8 cellular contexts compared by ENCODE assay signal in the genomic region with DNA sequence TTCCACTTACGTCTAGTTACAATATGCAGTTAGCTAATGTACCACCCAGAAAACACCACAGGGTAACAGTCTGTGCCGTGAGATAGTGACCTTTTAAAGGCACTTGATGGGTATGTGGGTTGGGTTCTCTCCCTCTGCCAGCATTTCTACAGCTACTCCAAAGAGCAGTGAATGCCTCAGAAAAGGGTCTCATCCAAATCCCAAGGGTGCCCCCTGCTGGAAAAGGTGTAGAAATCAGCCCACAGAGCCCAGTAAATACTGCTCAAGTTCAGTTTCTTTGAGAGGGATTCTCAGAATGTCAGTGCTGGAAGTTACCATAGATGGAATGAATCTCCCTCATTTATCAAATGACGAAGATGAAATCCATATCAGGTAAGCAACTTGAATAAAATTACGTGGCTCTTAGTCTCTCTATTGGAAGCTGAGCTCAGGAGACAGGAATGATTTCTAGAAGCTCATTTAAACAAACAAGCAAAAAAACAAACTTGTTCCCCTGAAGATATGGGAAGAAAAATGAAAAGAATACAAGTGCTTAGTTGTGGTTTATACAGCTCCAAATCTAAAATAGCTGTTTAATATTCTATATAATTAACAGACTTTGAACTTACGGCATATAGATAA. TPM values are rescaled to one million over a fixed set of nuclear protein-coding genes. Genes with fewer than 3 reads are reported as not detected.
DNase-seq lines count a peak whose midpoint lies in the region; ATAC-seq lines count a peak whose summit lies in the region.

No MANE protein-coding gene starts in this region.

- intact Hi-C loops in head of caudate nucleus (cut with DNase I): loop anchor here (10.0 kb wide), 2 partner anchors 116 to 406 kb away; partner anchors contain the start of gene MND1

- in situ Hi-C loops in SK-MEL-5 (cut with HindIII; ENCODE audit: low pct_unique_long_range_greater_than_20kb, low sequenced_read_pairs): no loop called here

- peak; percentile 45 for DNase-seq in DMS153 treated with DMSO at 0.1 percent for 48 hours (lab: John Stamatoyannopoulos, UW; ENCODE audit: unreplicated experiment)
- DNase-seq in Kasumi-1 (lab: John Stamatoyannopoulos, UW): peak; percentile 88 to 93
- DNase-seq in SK-MEL-5 (ENCODE audit: low read depth, low spot score): peak; percentile 91
- peak; percentile 55 for DNase-seq in activated naive CD4-positive, alpha-beta T cell treated with Interleukin-2 at 50 U/mL for 16 hours
- DNase-seq in head of caudate nucleus: peak in 41 of 42 donors; percentile 41 to 86 (median 72)
- peak; percentile 22 for DNase-seq in pulmonary artery endothelial cell (ENCODE audit: low read depth, low spot score)

- peak; percentile 85 for ATAC-seq in GM21576 (IDR thresholded peaks at IDR 0.05; ENCODE audit: unreplicated experiment)
- no peak for ATAC-seq in HG03457 (IDR thresholded peaks at IDR 0.05; ENCODE audit: unreplicated experiment)

RNA-seq across cellular contexts. Expression of gene RNF175, which starts 9.5 kb away (rescaled TPM):
- total RNA-seq in SK-MEL-5 (2014; rRNA removed; shearing (Covaris generic)): 0.83 and 0.90 TPM in 2 replicates
- polyA plus RNA-seq in SK-MEL-5 (2015; cell fraction: cytosol; rRNA removed): 0.20 and 1.2 TPM in 2 replicates
- 0.18 and 0.39 TPM in 2 replicates for polyA plus RNA-seq in SK-MEL-5 (2015; cell fraction: nucleus; rRNA removed)
- not detected in 2 replicates for total RNA-seq in pulmonary artery endothelial cell

RNA-seq across cellular contexts. Expression of gene SFRP2, which starts 38.6 kb away (rescaled TPM):
- total RNA-seq in SK-MEL-5 (2014; rRNA removed; shearing (Covaris generic)): not detected in 2 replicates
- not detected in 2 replicates for polyA plus RNA-seq in SK-MEL-5 (2015; cell fraction: cytosol; rRNA removed)
- polyA plus RNA-seq in SK-MEL-5 (2015; cell fraction: nucleus; rRNA removed): not detected in 2 replicates
- total RNA-seq in pulmonary artery endothelial cell: not detected in 2 replicates

Comparison
In these comparisons a context has a peak if more than half of its experiments do, and no peak if none do; other contexts are left out.
1. DNase-seq: peak in every context shown above with its lines; median percentile 91 in SK-MEL-5; 90 in Kasumi-1; 72 in head of caudate nucleus; 55 in activated naive CD4-positive, alpha-beta T cell treated with Interleukin-2 at 50 U/mL for 16 hours; 45 in DMS153 treated with DMSO at 0.1 percent for 48 hours; 22 in pulmonary artery endothelial cell.